7 cellular contexts compared by ENCODE assay signal in genomic region chr4:3369781-3370660, GRCh38.
DNase-seq lines count a peak whose midpoint lies in the region; ATAC-seq and TF ChIP-seq lines count a peak whose summit lies in the region.

No MANE protein-coding gene starts in this region.

- H3K9me2 ChIP-seq in Karpas-422 (replicated peaks; ENCODE audit: insufficient read depth, low read length), result no peaks in the 10 kb centered on the region

- H3K4me1 ChIP-seq in skeletal muscle satellite cell (ENCODE audit: control insufficient read depth, insufficient read depth, low read length), result peaks cover 19% of the 10 kb centered on the region
- H3K4me1 ChIP-seq in Karpas-422 (ENCODE audit: low read length), result no peaks in the 10 kb centered on the region

- H3K4me1 Mint-ChIP-seq in activated naive CD8-positive, alpha-beta T cell treated with anti-CD3 and anti-CD28 coated beads, Interleukin-2, amount 10 ng/mL, durations not matched to agents 7 days and 5 days, result peaks cover 20% of the 10 kb centered on the region

- no peak overlapping the region for H3K27ac Mint-ChIP-seq in activated naive CD8-positive, alpha-beta T cell treated with anti-CD3 and anti-CD28 coated beads, Interleukin-2, amount 10 ng/mL, durations not matched to agents 7 days and 5 days

- H3K4me3 Mint-ChIP-seq in activated naive CD8-positive, alpha-beta T cell treated with anti-CD3 and anti-CD28 coated beads, Interleukin-2, amount 10 ng/mL, durations not matched to agents 7 days and 5 days, result peak overlapping the region; percentile 70

- peak overlapping the region; percentile 85 for H3K4me2 ChIP-seq in skeletal muscle satellite cell (ENCODE audit: low read length)
- H3K4me2 ChIP-seq in Karpas-422 (ENCODE audit: low read depth, low read length, poor library complexity, severe bottlenecking), result no peak overlapping the region

- ATAC-seq in activated naive CD8-positive, alpha-beta T cell treated with anti-CD3 and anti-CD28 coated beads, Interleukin-2, amount 10 ng/mL, durations not matched to agents 7 days and 5 days (ENCODE audit: low read depth), result peak; percentile 31
- ATAC-seq in left ventricle myocardium superior (peak; percentile 82), HG02970 (IDR thresholded peaks at IDR 0.05; ENCODE audit: low FRiP score, unreplicated experiment) (no peak)

- TF ChIP-seq POLR2A in NB4 (IDR thresholded peaks at IDR 0.05; ENCODE audit: extremely low read depth, insufficient read length), result no peak

- H3K27me3 Mint-ChIP-seq in activated naive CD8-positive, alpha-beta T cell treated with anti-CD3 and anti-CD28 coated beads, Interleukin-2, amount 10 ng/mL, durations not matched to agents 7 days and 5 days, result peaks cover 31% of the 10 kb centered on the region

- TF ChIP-seq CTCF in NB4 (IDR thresholded peaks at IDR 0.05; ENCODE audit: low read depth, low read length), result no peak

- no peak overlapping the region for H3K27ac ChIP-seq in Karpas-422 (ENCODE audit: low read length)

- POLR2A ChIA-PET in activated naive CD8-positive, alpha-beta T cell treated with anti-CD3 and anti-CD28 coated beads, Interleukin-2, amount 10 ng/mL, durations not matched to agents 7 days and 5 days (lab: Charles Lee), result no interaction called here

- H3K9ac ChIP-seq in skeletal muscle satellite cell (ENCODE audit: low read depth, low read length), result peak overlapping the region; percentile 72
- no peak overlapping the region for H3K9ac ChIP-seq in Karpas-422 (ENCODE audit: low read length)

- no peaks in the 10 kb centered on the region for H3K79me2 ChIP-seq in Karpas-422 (ENCODE audit: low read length)

- H3K27me3 ChIP-seq in skeletal muscle satellite cell (ENCODE audit: control insufficient read depth, insufficient read depth, low read length) (no peaks in the 10 kb centered on the region), Karpas-422 (ENCODE audit: low read length) (no peaks in the 10 kb centered on the region)

- H3K9me3 ChIP-seq in skeletal muscle satellite cell (replicated peaks; ENCODE audit: low read length) (no peaks in the 10 kb centered on the region), Karpas-422 (ENCODE audit: low read length) (no peaks in the 10 kb centered on the region)

- H2AFZ ChIP-seq in Karpas-422 (ENCODE audit: low read length), result no peak overlapping the region

- intact Hi-C loops in left ventricle myocardium superior (cut with micrococcal nuclease), result no loop called here

- H3K9me3 Mint-ChIP-seq in activated naive CD8-positive, alpha-beta T cell treated with anti-CD3 and anti-CD28 coated beads, Interleukin-2, amount 10 ng/mL, durations not matched to agents 7 days and 5 days, result no peaks in the 10 kb centered on the region

- DNase-seq in NB4 (ENCODE audit: low read depth), result peak; percentile 87
- no peak for DNase-seq in activated naive CD8-positive, alpha-beta T cell treated with anti-CD3 and anti-CD28 coated beads, Interleukin-2, amount 10 ng/mL, durations not matched to agents 7 days and 5 days
- DNase-seq in left ventricle myocardium superior, result peak; percentile 80
- DNase-seq in Karpas-422, result no peak

- no peaks in the 10 kb centered on the region for H3K36me3 Mint-ChIP-seq in activated naive CD8-positive, alpha-beta T cell treated with anti-CD3 and anti-CD28 coated beads, Interleukin-2, amount 10 ng/mL, durations not matched to agents 7 days and 5 days

- H3K36me3 ChIP-seq in skeletal muscle satellite cell (ENCODE audit: insufficient read depth, low read length), result no peaks in the 10 kb centered on the region
- H3K36me3 ChIP-seq in Karpas-422 (ENCODE audit: insufficient read depth, low read length), result no peaks in the 10 kb centered on the region

- H4K20me1 ChIP-seq in Karpas-422 (ENCODE audit: insufficient read depth, low read depth, low read length), result no peaks in the 10 kb centered on the region

- H3K4me3 ChIP-seq in GM08714 (ENCODE audit: low read length), result peak overlapping the region; percentile 17; the same call in 1 of the 2 replicates
- peak overlapping the region; percentile 10 for H3K4me3 ChIP-seq in NB4 (ENCODE audit: low read depth, low read length)
- peak overlapping the region; percentile 57 for H3K4me3 ChIP-seq in skeletal muscle satellite cell (ENCODE audit: low read length)
- no peak overlapping the region for H3K4me3 ChIP-seq in Karpas-422 (ENCODE audit: low read length)

Comparison
In these comparisons a context has a peak if more than half of its experiments do, and no peak if none do; other contexts are left out.
1. DNase-seq: peak in NB4 (single experiment) and left ventricle myocardium superior (single experiment); none in activated naive CD8-positive, alpha-beta T cell treated with anti-CD3 and anti-CD28 coated beads, Interleukin-2, amount 10 ng/mL, durations not matched to agents 7 days and 5 days (single experiment) and Karpas-422 (single experiment).